Comparison of ENCODE assay signal across 14 cellular contexts in the genomic region with DNA sequence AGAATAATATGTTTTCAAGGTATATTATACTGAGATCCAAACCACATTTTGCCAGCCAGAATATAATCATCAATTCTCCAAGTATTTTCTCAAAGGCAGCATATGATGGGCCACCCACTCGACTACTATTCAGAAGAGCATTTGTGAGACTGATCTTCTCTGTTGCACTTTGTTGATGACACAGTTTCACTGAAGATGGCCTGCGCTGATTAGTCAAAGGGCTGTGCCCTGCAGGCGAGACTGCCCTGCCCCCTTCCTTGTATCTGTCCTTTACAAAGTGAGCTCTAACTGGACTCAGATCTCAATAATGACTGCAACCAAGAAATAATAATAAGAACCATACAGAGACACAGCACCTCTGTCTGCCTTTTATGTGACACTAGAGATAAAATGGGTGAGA.
A peak's percentile ranks its signal among the peaks of the same experiment; 100 is the strongest.
DNase-seq lines count a peak whose midpoint lies in the region; ATAC-seq, FAIRE-seq and TF ChIP-seq lines count a peak whose summit lies in the region.
"Had no signal": no experiment of that assay in that cellular context is flagged by ENCODE, and none has a peak within 500 bp of the region (broad histone marks: within the 10 kb centered on the region; RNA-seq: fewer than 3 reads in every experiment).

No MANE protein-coding gene starts in this region.

- no peak overlapping the region for H3K18ac ChIP-seq in IMR-90 (ENCODE audit: low read depth, low read length)
- H3K18ac ChIP-seq in H1 (ENCODE audit: extremely low read depth, low read length) = no peak overlapping the region
- H3K18ac ChIP-seq in mesendoderm (ENCODE audit: low read length) = no peak overlapping the region

- H3K9me3 ChIP-seq in IMR-90 (ENCODE audit: control insufficient read depth, insufficient read depth, low read length) (no peaks in the 10 kb centered on the region), H1 (ENCODE audit: insufficient read depth in 2 of 2, low read depth in 1 of 2, low read length in 1 of 2) (no peaks in the 10 kb centered on the region), ascending aorta (no peaks in the 10 kb centered on the region), spleen (no peaks in the 10 kb centered on the region)

- H3K23ac ChIP-seq in IMR-90 (ENCODE audit: low read depth, low read length) (0 out of 2 replicates have a peak overlapping the region, but pooled peaks have one; percentile 45), H1 (ENCODE audit: insufficient read length) (no peak overlapping the region), mesendoderm (ENCODE audit: low read length) (no peak overlapping the region)

- H4K91ac ChIP-seq in IMR-90 (ENCODE audit: insufficient read depth, low read depth, low read length) = no peak overlapping the region
- H4K91ac ChIP-seq in H1 (replicated peaks; ENCODE audit: insufficient read length, low read length) = no peak overlapping the region

- TF ChIP-seq POLR2A in IMR-90 (IDR thresholded peaks at IDR 0.05; ENCODE audit: low read depth, low read length) = no peak
- TF ChIP-seq POLR2A in H1 (IDR thresholded peaks at IDR 0.05; ENCODE audit: control extremely low read depth in 1 of 2, low read depth in 2 of 2, low read length in 2 of 2) = no peak
- TF ChIP-seq POLR2A in spleen (IDR thresholded peaks at IDR 0.05) = no peak

- DNase-seq in COLO829 (ENCODE audit: low spot score) (peak; percentile 11), IMR-90 (no peak), H1 (ENCODE audit: low read depth in 1 of 2, low spot score in 2 of 2) (no peak), mesendoderm (peak; percentile 36), chondrocyte (ENCODE audit: low spot score) (no peak), ascending aorta (ENCODE audit: low spot score in 2 of 2) (no peak), spleen (no peak)
- DNase-seq: AML-193; CD4-positive, alpha-beta T cell; DMS79; NCI-H146; PC-3 had no signal

- H3K27me3 ChIP-seq in IMR-90 (ENCODE audit: control insufficient read depth, insufficient read depth, low read length) = no peaks in the 10 kb centered on the region
- H3K27me3 ChIP-seq in H1 (replicated peaks in 1 of 4; ENCODE audit: control insufficient read depth in 3 of 4, extremely low read depth in 1 of 4, insufficient read depth in 3 of 4, low read length in 3 of 4) = no peaks in the 10 kb centered on the region
- H3K27me3 ChIP-seq in mesendoderm (ENCODE audit: insufficient read depth, low read length, poor library complexity) = no peaks in the 10 kb centered on the region
- no peaks in the 10 kb centered on the region for H3K27me3 ChIP-seq in ascending aorta
- H3K27me3 ChIP-seq in spleen (replicated peaks in 1 of 7) = no peaks in the 10 kb centered on the region

- H2BK15ac ChIP-seq in IMR-90 (ENCODE audit: low read depth, low read length) (no peak overlapping the region), H1 (ENCODE audit: low read length) (no peak overlapping the region), mesendoderm (replicated peaks; ENCODE audit: low read depth) (no peak overlapping the region)

- H3K56ac ChIP-seq in IMR-90 (ENCODE audit: extremely low read depth, insufficient read depth, low read length) (no peak overlapping the region), H1 (replicated peaks; ENCODE audit: insufficient read length, low read depth, low read length) (no peak overlapping the region), mesendoderm (ENCODE audit: low read length) (no peak overlapping the region)

- FAIRE-seq in H1 (lab: Jason Lieb, UNC) = no peak

- H3K79me2 ChIP-seq in H1 (ENCODE audit: control insufficient read depth in 1 of 2, insufficient read depth in 2 of 2, low read length in 2 of 2) (no peaks in the 10 kb centered on the region), mesendoderm (ENCODE audit: control insufficient read depth, insufficient read depth, low read length) (no peaks in the 10 kb centered on the region)

- no peak overlapping the region for H2BK12ac ChIP-seq in H1 (ENCODE audit: low read depth, low read length)

- H2BK5ac ChIP-seq in IMR-90 (ENCODE audit: low read depth, low read length, poor library complexity, severe bottlenecking) (no peak overlapping the region), H1 (ENCODE audit: low read depth, low read length) (no peak overlapping the region), mesendoderm (ENCODE audit: low read length) (no peak overlapping the region)

- H4K20me1 ChIP-seq in IMR-90 (ENCODE audit: insufficient read depth, low read length) (no peaks in the 10 kb centered on the region), H1 (replicated peaks in 1 of 2; ENCODE audit: control insufficient read depth in 1 of 2, insufficient read depth in 2 of 2, low read length in 2 of 2) (no peaks in the 10 kb centered on the region)

- BruUV-seq in IMR-90 (replicated peaks; lab: Mats Ljungman, UMichigan) = no TSS peak

- ATAC-seq in IMR-90 (ENCODE audit: low read depth) (no peak), GM18868 (IDR thresholded peaks at IDR 0.05; ENCODE audit: unreplicated experiment) (no peak)
- ATAC-seq: PC-3, Right ventricle myocardium inferior had no signal

- in situ Hi-C loops in IMR-90 (cut with MboI; ENCODE audit: low sequenced_read_pairs) = no loop called here

- no peak for TF ChIP-seq EP300 in H1 (IDR thresholded peaks at IDR 0.05; ENCODE audit: borderline replicate concordance in 1 of 2, low read depth in 2 of 2, low read length in 2 of 2)

- no peak overlapping the region for H4K8ac ChIP-seq in IMR-90 (ENCODE audit: low read depth in 2 of 2, low read length in 2 of 2)
- no peak overlapping the region for H4K8ac ChIP-seq in H1 (ENCODE audit: extremely low read depth, insufficient read depth, low read length)
- no peak overlapping the region for H4K8ac ChIP-seq in mesendoderm (ENCODE audit: low read depth, low read length)

- no peak for TF ChIP-seq CTCF in IMR-90 (conservative IDR thresholded peaks at IDR 0.05; ENCODE audit: low read depth, low read length)
- no peak for TF ChIP-seq CTCF in H1 (IDR thresholded peaks at IDR 0.05; ENCODE audit: control extremely low read depth in 1 of 3, insufficient read depth in 1 of 3, low read depth in 1 of 3, low read length in 3 of 3)
- no peak for TF ChIP-seq CTCF in chondrocyte (IDR thresholded peaks at IDR 0.05)
- TF ChIP-seq CTCF in ascending aorta (IDR thresholded peaks at IDR 0.05) = no peak
- TF ChIP-seq CTCF in spleen (IDR thresholded peaks at IDR 0.05 in 8 of 11, conservative IDR thresholded peaks at IDR 0.05 in 3 of 11) = no peak

- H2AK9ac ChIP-seq in IMR-90 (replicated peaks; ENCODE audit: low read depth, low read length, poor library complexity) = no peak overlapping the region

- no peaks in the 10 kb centered on the region for H3K27me3 Mint-ChIP-seq in chondrocyte (ENCODE audit: low read depth)
- H3K27me3 Mint-ChIP-seq: CD4-positive, alpha-beta T cell had no signal

- intact Hi-C loops in IMR-90 (cut with micrococcal nuclease) = loop anchor here (10.0 kb wide), 1 partner anchor 1262 kb away; no protein-coding TSS in a partner anchor
- intact Hi-C loops in ascending aorta (cut with DNase I) = no loop called here
- intact Hi-C loops in spleen (cut with DNase I; ENCODE audit: low total_unique reads) = no loop called here

- no peak overlapping the region for H3K4me3 Mint-ChIP-seq in chondrocyte (ENCODE audit: unreplicated experiment)
- H3K4me3 Mint-ChIP-seq: CD4-positive, alpha-beta T cell had no signal

- dilution Hi-C loops in IMR-90 (cut with HindIII; ENCODE audit: low sequenced_read_pairs, unreplicated experiment) = no loop called here

- H3K4me1 ChIP-seq in IMR-90 (ENCODE audit: control insufficient read depth, insufficient read depth, low read length) (peaks cover 5% of the 10 kb centered on the region; the same call in 1 of the 2 replicates), H1 (replicated peaks in 1 of 4; ENCODE audit: control insufficient read depth in 3 of 4, insufficient read depth in 4 of 4, low read length in 3 of 4) (peaks cover 0 to 4% (median 0%) of the 10 kb centered on the region in 4 experiments; a peak in 2 of 7 replicates), mesendoderm (ENCODE audit: control insufficient read depth, low read depth, low read length) (no peaks in the 10 kb centered on the region), ascending aorta (peaks cover 0 to 11% of the 10 kb centered on the region in 2 donors), spleen (no peaks in the 10 kb centered on the region)

- H2BK120ac ChIP-seq in IMR-90 (ENCODE audit: low read depth, low read length) (no peak overlapping the region; the same call in 1 of the 2 replicates), H1 (replicated peaks; ENCODE audit: low read depth, low read length) (no peak overlapping the region), mesendoderm (ENCODE audit: low read depth, low read length) (no peak overlapping the region)

- H3K4me3 ChIP-seq in IMR-90 (ENCODE audit: insufficient read depth, low read depth, low read length) (no peak overlapping the region), H1 (ENCODE audit: extremely low read depth in 1 of 4, insufficient read depth in 2 of 4, low read depth in 3 of 4, low read length in 4 of 4) (no peak overlapping the region), mesendoderm (ENCODE audit: low read length) (no peak overlapping the region), ascending aorta (no peak overlapping the region), spleen (no peak overlapping the region)

- H3K79me1 ChIP-seq in IMR-90 (ENCODE audit: low read depth in 1 of 2, low read length in 2 of 2) (no peaks in the 10 kb centered on the region), H1 (ENCODE audit: low read depth, low read length) (no peaks in the 10 kb centered on the region), mesendoderm (ENCODE audit: low read length) (no peaks in the 10 kb centered on the region)

- CTCF ChIA-PET in IMR-90 (lab: Yijun Ruan, JAX) = no interaction called here
- CTCF ChIA-PET in H1 (lab: Charles Lee; ENCODE audit: partially characterized antibody) = interaction anchor here (1.7 kb wide), 1 partner anchor 151 kb away, joined by 3 read pairs; no protein-coding TSS in a partner anchor

- H3K27ac ChIP-seq in IMR-90 (ENCODE audit: insufficient read depth, low read length) (no peak overlapping the region), H1 (ENCODE audit: low read depth, low read length) (no peak overlapping the region), mesendoderm (ENCODE audit: low read depth, low read length) (no peak overlapping the region), ascending aorta (no peak overlapping the region), spleen (no peak overlapping the region)

- WGBS in IMR-90 (ENCODE audit: extremely low coverage in 2 of 2, insufficient read length in 1 of 2), 2 experiments = 43% methylated on average over 1 of the region's 3 CpGs; no CpG with 5 or more reads in 1 of the 2 experiments
- 87% methylated on average over 3 of the region's 3 CpGs; no CpG with 5 or more reads in 1 of the 2 experiments for WGBS in H1 (ENCODE audit: extremely low coverage in 1 of 2, insufficient coverage in 1 of 2, insufficient read length in 1 of 2, insufficient replicate concordance in 2 of 2, low coverage in 1 of 2, low lambda C conversion rate in 2 of 2, missing lambda C conversion rate in 1 of 2), 2 experiments
- WGBS in mesendoderm (ENCODE audit: extremely low coverage, insufficient coverage, low lambda C conversion rate) = no CpG with 5 or more reads among the region's 3 CpGs
- 89 to 96% (median 93%) methylated on average over 3 of the region's 3 CpGs for WGBS in spleen, 5 donors

- H3K36me3 Mint-ChIP-seq in chondrocyte (ENCODE audit: low read depth) = no peaks in the 10 kb centered on the region

- H3K4ac ChIP-seq in IMR-90 (ENCODE audit: low read depth, low read length) = no peak overlapping the region
- H3K4ac ChIP-seq in H1 (replicated peaks; ENCODE audit: insufficient read length, low read depth, low read length) = no peak overlapping the region
- no peak overlapping the region for H3K4ac ChIP-seq in mesendoderm (ENCODE audit: low read depth, low read length)

- H4K5ac ChIP-seq in IMR-90 (ENCODE audit: low read depth, low read length) = no peak overlapping the region
- H4K5ac ChIP-seq in H1 (ENCODE audit: insufficient read length, low read depth, low read length) = no peak overlapping the region
- no peak overlapping the region for H4K5ac ChIP-seq in mesendoderm (ENCODE audit: low read length)

- TF ChIP-seq RAD21 in IMR-90 (IDR thresholded peaks at IDR 0.05; ENCODE audit: low read length) (no peak), H1 (IDR thresholded peaks at IDR 0.05 in 1 of 2, conservative IDR thresholded peaks at IDR 0.05 in 1 of 2; ENCODE audit: low read depth in 2 of 2, low read length in 2 of 2) (no peak)

- no peak overlapping the region for H3K27ac Mint-ChIP-seq in chondrocyte (ENCODE audit: unreplicated experiment)
- H3K27ac Mint-ChIP-seq: CD4-positive, alpha-beta T cell had no signal

- H3K23me2 ChIP-seq in H1 (ENCODE audit: low read depth, low read length) = no peaks in the 10 kb centered on the region

- no peaks in the 10 kb centered on the region for H3K36me3 ChIP-seq in IMR-90 (ENCODE audit: control insufficient read depth, insufficient read depth, low read length)
- H3K36me3 ChIP-seq in H1 (ENCODE audit: control insufficient read depth in 2 of 4, insufficient read depth in 4 of 4, low read length in 3 of 4) = no peaks in the 10 kb centered on the region
- no peaks in the 10 kb centered on the region for H3K36me3 ChIP-seq in mesendoderm (ENCODE audit: control insufficient read depth, insufficient read depth, low read length)
- H3K36me3 ChIP-seq in ascending aorta = no peaks in the 10 kb centered on the region
- no peaks in the 10 kb centered on the region for H3K36me3 ChIP-seq in spleen

- H3K9me3 Mint-ChIP-seq in chondrocyte (ENCODE audit: low read depth) = no peaks in the 10 kb centered on the region
- H3K9me3 Mint-ChIP-seq: CD4-positive, alpha-beta T cell had no signal

- POLR2A ChIA-PET in IMR-90 (lab: Charles Lee; ENCODE audit: unreplicated experiment) (no interaction called here), H1 (lab: Charles Lee; ENCODE audit: partially characterized antibody) (no interaction called here)

- H2BK20ac ChIP-seq in IMR-90 (ENCODE audit: low read depth, low read length) (no peak overlapping the region), H1 (ENCODE audit: low read length) (no peak overlapping the region)

- H2AFZ ChIP-seq in IMR-90 (replicated peaks; ENCODE audit: low read length, poor library complexity) (no peak overlapping the region), H1 (ENCODE audit: low read length) (peak overlapping the region; percentile 98)

- H3K14ac ChIP-seq in IMR-90 (replicated peaks; ENCODE audit: low read depth, low read length) (no peak overlapping the region), H1 (ENCODE audit: insufficient read length) (no peak overlapping the region)

- H2AK5ac ChIP-seq in IMR-90 (ENCODE audit: low read depth, low read length) (no peak overlapping the region), H1 (ENCODE audit: low read depth, low read length) (no peak overlapping the region), mesendoderm (ENCODE audit: low read length) (no peak overlapping the region)

- H3K9ac ChIP-seq in IMR-90 (ENCODE audit: low read depth, low read length) (no peak overlapping the region), H1 (replicated peaks in 1 of 4; ENCODE audit: extremely low read depth in 1 of 4, low read depth in 3 of 4, low read length in 3 of 4) (no peak overlapping the region), mesendoderm (ENCODE audit: low read length) (no peak overlapping the region)

- H3K4me2 ChIP-seq in IMR-90 (ENCODE audit: low read depth, low read length) (no peak overlapping the region), H1 (ENCODE audit: insufficient read depth in 1 of 2, low read depth in 2 of 2, low read length in 2 of 2) (no peak overlapping the region), mesendoderm (ENCODE audit: low read length) (no peak overlapping the region)

- H3K9me1 ChIP-seq in IMR-90 (ENCODE audit: insufficient read depth, low read length) = no peaks in the 10 kb centered on the region

- peaks cover 12% of the 10 kb centered on the region for H3K4me1 Mint-ChIP-seq in chondrocyte (ENCODE audit: low read depth)

Comparison
In these comparisons a context has a peak if more than half of its experiments do, and no peak if none do; other contexts are left out.
1. DNase-seq: peak in COLO829 (single experiment) and mesendoderm (single experiment); none in IMR-90 (single experiment), H1 (0 of 2), chondrocyte (single experiment), ascending aorta (0 of 2) and spleen (single experiment).